1 cellular context compared by ENCODE assay signal in genomic region chr9:136701665-136702048, GRCh38.
TF ChIP-seq lines count a peak whose summit lies in the region.

No MANE protein-coding gene starts in this region.

TF ChIP-seq in HEK293, 187 proteins besides CTCF, POLR2A, EP300 and RAD21:
- 0 out of 2 replicates have a peak, but pooled peaks have one; percentile 27 for TF ChIP-seq KLF17 (tag by site-specific recombination; IDR thresholded peaks at IDR 0.05)
- no peak for TF ChIP-seq PATZ1 (tag by site-specific recombination; IDR thresholded peaks at IDR 0.05)
- no peak for TF ChIP-seq ZNF544 (tag by site-specific recombination; IDR thresholded peaks at IDR 0.05)
